In genomic region chr10:115572740-115573455, GRCh38 we compare ENCODE assay signal across 10 cellular contexts.
DNase-seq lines count a peak whose midpoint lies in the region; ATAC-seq and TF ChIP-seq lines count a peak whose summit lies in the region.
"Had no signal": no experiment of that assay in that cellular context is flagged by ENCODE, and none has a peak within 500 bp of the region (broad histone marks: within the 10 kb centered on the region; RNA-seq: fewer than 3 reads in every experiment).

No MANE protein-coding gene starts in this region.

- H3K9me3 ChIP-seq in DOHH2 (ENCODE audit: control insufficient read depth, insufficient read depth, low read length) (no peaks in the 10 kb centered on the region), HEK293 (ENCODE audit: control insufficient read depth, insufficient read depth, low read depth, low read length) (no peaks in the 10 kb centered on the region), RWPE2 (ENCODE audit: severe bottlenecking) (no peaks in the 10 kb centered on the region), vagina (no peaks in the 10 kb centered on the region), T-helper 17 cell (ENCODE audit: control insufficient read depth, low read length, poor library complexity, severe bottlenecking) (no peaks in the 10 kb centered on the region)

- H3K27ac Mint-ChIP-seq in T-helper 17 cell = no peak overlapping the region
- H3K27ac Mint-ChIP-seq: stimulated activated memory B cell treated with anti-CD40 and anti-IgM and Interleukin-4, amounts not matched to agents 10 μg/mL and 1 μg/mL and 100 μg/mL, for 72 hours had no signal

- H3K9me2 ChIP-seq in DOHH2 (replicated peaks; ENCODE audit: control insufficient read depth, low read length) = no peaks in the 10 kb centered on the region

- ATAC-seq in RWPE2 (ENCODE audit: low read depth) (peak; percentile 52; the same call in 1 of the 3 replicates), T-helper 17 cell (no peak)
- ATAC-seq: stimulated activated memory B cell treated with anti-CD40 and anti-IgM and Interleukin-4, amounts not matched to agents 10 μg/mL and 1 μg/mL and 100 μg/mL, for 72 hours had no signal

- intact Hi-C loops in vagina (cut with DNase I) = no loop called here

- H3K4me1 Mint-ChIP-seq in T-helper 17 cell = no peaks in the 10 kb centered on the region
- H3K4me1 Mint-ChIP-seq: stimulated activated memory B cell treated with anti-CD40 and anti-IgM and Interleukin-4, amounts not matched to agents 10 μg/mL and 1 μg/mL and 100 μg/mL, for 72 hours had no signal

- H3F3A ChIP-seq in DOHH2 (ENCODE audit: control insufficient read depth, insufficient read depth) = no peaks in the 10 kb centered on the region

- H4K20me1 ChIP-seq in DOHH2 (ENCODE audit: control insufficient read depth, insufficient read depth, low read depth, low read length) = no peaks in the 10 kb centered on the region

- H3K4me3 Mint-ChIP-seq in T-helper 17 cell = no peak overlapping the region
- H3K4me3 Mint-ChIP-seq: stimulated activated memory B cell treated with anti-CD40 and anti-IgM and Interleukin-4, amounts not matched to agents 10 μg/mL and 1 μg/mL and 100 μg/mL, for 72 hours had no signal

- H3K36me3 ChIP-seq in DOHH2 (ENCODE audit: control insufficient read depth, low read length) = no peaks in the 10 kb centered on the region
- no peaks in the 10 kb centered on the region for H3K36me3 ChIP-seq in HEK293 (ENCODE audit: control insufficient read depth in 2 of 2, insufficient read depth in 1 of 2, low read length in 2 of 2)
- H3K36me3 ChIP-seq in RWPE2 (ENCODE audit: low read depth) = no peaks in the 10 kb centered on the region
- no peaks in the 10 kb centered on the region for H3K36me3 ChIP-seq in vagina

- TF ChIP-seq POLR2A in vagina (IDR thresholded peaks at IDR 0.05) = no peak

- peak; percentile 59 for TF ChIP-seq CTCF in DOHH2 (IDR thresholded peaks at IDR 0.05; ENCODE audit: low read depth, low read length, poor library complexity, severe bottlenecking)
- TF ChIP-seq CTCF in HEK293 (tag by site-specific recombination; IDR thresholded peaks at IDR 0.05) = no peak
- TF ChIP-seq CTCF in RWPE2 (IDR thresholded peaks at IDR 0.05; ENCODE audit: poor library complexity, severe bottlenecking) = peak; percentile 44
- TF ChIP-seq CTCF in vagina (IDR thresholded peaks at IDR 0.05) = no peak

- H3K27me3 ChIP-seq in DOHH2 (ENCODE audit: control insufficient read depth, low read length) (no peaks in the 10 kb centered on the region), RWPE2 (ENCODE audit: insufficient read depth, poor library complexity, severe bottlenecking) (no peaks in the 10 kb centered on the region), vagina (no peaks in the 10 kb centered on the region)

- CTCF ChIA-PET in HEK293 (lab: Yijun Ruan, JAX) = interaction anchor here (0.6 to 1.5 kb wide), 9 partner anchors 8 to 950 kb away, joined by 3 to 5 read pairs (median 3); no protein-coding TSS in a partner anchor

- no peak overlapping the region for H3K4me2 ChIP-seq in DOHH2 (ENCODE audit: low read length)

- H3K27ac ChIP-seq in DOHH2 (ENCODE audit: low read depth, low read length) (no peak overlapping the region), HEK293 (ENCODE audit: extremely low read depth, low read depth, low read length) (no peak overlapping the region), RWPE2 (ENCODE audit: poor library complexity, severe bottlenecking) (no peak overlapping the region), vagina (no peak overlapping the region)

- no peak overlapping the region for H3K4me3 ChIP-seq in DOHH2 (ENCODE audit: low read length)
- H3K4me3 ChIP-seq in HEK293 (ENCODE audit: low read depth, low read length) = no peak overlapping the region
- no peak overlapping the region for H3K4me3 ChIP-seq in RWPE2 (ENCODE audit: severe bottlenecking)
- H3K4me3 ChIP-seq in vagina = no peak overlapping the region

- POLR2A ChIA-PET in HEK293 (lab: Yijun Ruan, JAX) = no interaction called here

- H3K4me1 ChIP-seq in DOHH2 (ENCODE audit: control insufficient read depth, low read length) (no peaks in the 10 kb centered on the region), HEK293 (ENCODE audit: control insufficient read depth, insufficient read depth, low read length) (no peaks in the 10 kb centered on the region), RWPE2 (ENCODE audit: insufficient read depth, poor library complexity, severe bottlenecking) (no peaks in the 10 kb centered on the region), vagina (no peaks in the 10 kb centered on the region)

- no peaks in the 10 kb centered on the region for H3K36me3 Mint-ChIP-seq in T-helper 17 cell (ENCODE audit: low read depth)
- H3K36me3 Mint-ChIP-seq: stimulated activated memory B cell treated with anti-CD40 and anti-IgM and Interleukin-4, amounts not matched to agents 10 μg/mL and 1 μg/mL and 100 μg/mL, for 72 hours had no signal

- no peak for DNase-seq in RWPE2 (ENCODE audit: low spot score)
- DNase-seq in left kidney (ENCODE audit: low read depth, low spot score) = peak; percentile 5
- DNase-seq in vagina (ENCODE audit: extremely low spot score in 2 of 2) = no peak
- DNase-seq in stimulated activated CD8-positive, alpha-beta memory T cell treated with anti-CD3 and anti-CD28 coated beads, Interleukin-4, amount 100 ng/mL, for 48 hours = no peak
- DNase-seq in T-helper 17 cell = no peak
- DNase-seq in NCI-H446 treated with DMSO at 0.1 percent for 48 hours (lab: John Stamatoyannopoulos, UW) = no peak
- DNase-seq: DMS79 had no signal

- no peaks in the 10 kb centered on the region for H3K79me2 ChIP-seq in DOHH2 (ENCODE audit: control insufficient read depth, low read length)

- H3K27me3 Mint-ChIP-seq in T-helper 17 cell = no peaks in the 10 kb centered on the region
- H3K27me3 Mint-ChIP-seq: stimulated activated memory B cell treated with anti-CD40 and anti-IgM and Interleukin-4, amounts not matched to agents 10 μg/mL and 1 μg/mL and 100 μg/mL, for 72 hours had no signal

TF ChIP-seq in HEK293, 187 proteins besides CTCF, POLR2A, EP300 and RAD21:
- peak; percentile 17; the same call in 1 of the 2 replicates for TF ChIP-seq ZNF654 (tag by site-specific recombination; IDR thresholded peaks at IDR 0.05; ENCODE audit: low read depth)
- no peak for TF ChIP-seq PRDM6 (tag by site-specific recombination; IDR thresholded peaks at IDR 0.05)

Comparison
In these comparisons a context has a peak if more than half of its experiments do, and no peak if none do; other contexts are left out.
1. CTCF ChIP-seq: peak in DOHH2 (single experiment) and RWPE2 (single experiment); none in HEK293 (single experiment) and vagina (0 of 3).